15 cellular contexts compared by ENCODE assay signal in the genomic region with DNA sequence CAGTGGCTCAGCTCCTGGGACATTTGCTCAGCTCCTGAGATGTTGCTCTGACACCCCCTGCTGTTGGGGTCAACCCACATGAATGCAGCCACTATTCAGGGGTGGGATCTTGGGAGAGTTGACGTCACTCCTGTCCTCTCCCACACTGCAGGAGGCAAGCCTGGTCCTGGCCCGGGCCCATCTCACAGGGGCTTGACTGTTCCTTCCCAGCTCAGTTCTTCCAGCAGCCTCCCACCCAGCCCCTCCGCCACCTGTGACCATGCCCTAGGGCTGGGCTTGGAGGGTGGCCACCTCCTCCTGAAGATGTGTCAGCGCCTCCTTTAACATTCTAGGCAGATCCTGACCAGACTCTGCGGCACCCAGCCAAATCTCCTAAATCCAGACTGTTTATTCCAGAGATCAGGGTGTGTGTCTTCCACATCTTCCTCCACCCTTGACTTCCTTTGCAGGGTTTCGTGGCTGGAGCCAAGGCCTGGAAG. TPM values are rescaled to one million over a fixed set of nuclear protein-coding genes. Genes with fewer than 3 reads are reported as not detected.
A peak's percentile ranks its signal among the peaks of the same experiment; 100 is the strongest.
DNase-seq lines count a peak whose midpoint lies in the region; ATAC-seq and FAIRE-seq lines count a peak whose summit lies in the region.
"Had no signal": no experiment of that assay in that cellular context is flagged by ENCODE, and none has a peak within 500 bp of the region (broad histone marks: within the 10 kb centered on the region; RNA-seq: fewer than 3 reads in every experiment).

No MANE protein-coding gene starts in this region.

- H2AK5ac ChIP-seq in mesendoderm (ENCODE audit: low read length), result no peak overlapping the region

- H3K36me3 ChIP-seq in mesendoderm (ENCODE audit: control insufficient read depth, insufficient read depth, low read length) (no peaks in the 10 kb centered on the region), small intestine (ENCODE audit: control insufficient read depth in 2 of 2, insufficient read depth in 2 of 2, low read length in 2 of 2) (no peaks in the 10 kb centered on the region)
- H3K36me3 ChIP-seq: HAP-1, suprapubic skin had no signal

- H3K27me3 ChIP-seq in mesendoderm (ENCODE audit: insufficient read depth, low read length, poor library complexity) (no peaks in the 10 kb centered on the region), small intestine (ENCODE audit: control insufficient read depth in 2 of 2, insufficient read depth in 2 of 2, low read length in 2 of 2) (peaks cover 0 to 2% of the 10 kb centered on the region in 2 donors)

- no peak overlapping the region for H3K9ac ChIP-seq in mesendoderm (ENCODE audit: low read length)

- H3K79me1 ChIP-seq in mesendoderm (ENCODE audit: low read length), result no peaks in the 10 kb centered on the region

- no peaks in the 10 kb centered on the region for H3K4me1 ChIP-seq in mesendoderm (ENCODE audit: control insufficient read depth, low read depth, low read length)
- no peaks in the 10 kb centered on the region for H3K4me1 ChIP-seq in small intestine (ENCODE audit: control insufficient read depth in 2 of 2, insufficient read depth in 1 of 2, low read depth in 1 of 2, low read length in 1 of 2)

- no peak for ATAC-seq in HG03469 (IDR thresholded peaks at IDR 0.05; ENCODE audit: unreplicated experiment)
- ATAC-seq: SK-N-SH treated with all-trans-retinoic acid at 6 μM for 48 hours had no signal

- H3K4ac ChIP-seq in mesendoderm (ENCODE audit: low read depth, low read length), result no peak overlapping the region

- peak; percentile 48 for DNase-seq in A172 (ENCODE audit: low spot score)
- DNase-seq in LHCN-M2 (ENCODE audit: low read depth), result peak; percentile 11
- DNase-seq in mesendoderm, result peak; percentile 23
- no peak for DNase-seq in activated naive CD4-positive, alpha-beta T cell (lab: John Stamatoyannopoulos, UW)
- DNase-seq in small intestine, result no peak
- no peak for DNase-seq in G401 (ENCODE audit: low spot score)
- DNase-seq: hypothalamus, NCI-H1048 had no signal

- no peak overlapping the region for H3K27ac ChIP-seq in mesendoderm (ENCODE audit: low read depth, low read length)
- H3K27ac ChIP-seq in small intestine (ENCODE audit: low read depth in 1 of 2, low read length in 1 of 2), result no peak overlapping the region
- H3K27ac ChIP-seq: suprapubic skin had no signal

- in situ Hi-C loops in G401 (cut with HindIII; ENCODE audit: low sequenced_read_pairs), result no loop called here

- H3K56ac ChIP-seq in mesendoderm (ENCODE audit: low read length), result no peak overlapping the region

- H3K23ac ChIP-seq in mesendoderm (ENCODE audit: low read length), result no peak overlapping the region

- H3K18ac ChIP-seq in mesendoderm (ENCODE audit: low read length), result no peak overlapping the region

- FAIRE-seq in endometrium (lab: Jason Lieb, UNC), result peak; percentile 68
- no peak for FAIRE-seq in small intestine (lab: Jason Lieb, UNC)

- no peak overlapping the region for H2BK5ac ChIP-seq in mesendoderm (ENCODE audit: low read length)

- H3K4me3 ChIP-seq in mesendoderm (ENCODE audit: low read length) (no peak overlapping the region), small intestine (ENCODE audit: low read depth in 1 of 2, low read length in 2 of 2) (no peak overlapping the region)
- H3K4me3 ChIP-seq: HAP-1, suprapubic skin had no signal

- H4K5ac ChIP-seq in mesendoderm (ENCODE audit: low read length), result no peak overlapping the region

- no peak overlapping the region for H3K4me2 ChIP-seq in mesendoderm (ENCODE audit: low read length)

- H4K8ac ChIP-seq in mesendoderm (ENCODE audit: low read depth, low read length), result no peak overlapping the region

- WGBS in mesendoderm (ENCODE audit: extremely low coverage, insufficient coverage, low lambda C conversion rate), result no CpG with 5 or more reads among the region's 6 CpGs
- 67 to 84% (median 70%) methylated on average over 6 of the region's 6 CpGs for WGBS in small intestine, 3 donors

- H2BK15ac ChIP-seq in mesendoderm (replicated peaks; ENCODE audit: low read depth), result no peak overlapping the region

- H3K9me3 ChIP-seq in small intestine (ENCODE audit: control insufficient read depth, low read depth), result no peaks in the 10 kb centered on the region
- H3K9me3 ChIP-seq: HAP-1, suprapubic skin had no signal

- no peaks in the 10 kb centered on the region for H3K79me2 ChIP-seq in mesendoderm (ENCODE audit: control insufficient read depth, insufficient read depth, low read length)

- H2BK120ac ChIP-seq in mesendoderm (ENCODE audit: low read depth, low read length), result no peak overlapping the region

RNA-seq across cellular contexts. Expression of a gene that starts 19.1 kb away (rescaled TPM):
- not detected in 2 replicates for total RNA-seq in A172 (2014; rRNA removed; shearing (Covaris generic))
- not detected in 2 replicates for total RNA-seq in LHCN-M2 (2014; rRNA removed)
- polyA plus RNA-seq in LHCN-M2 (2012), result not detected
- polyA plus RNA-seq in mesendoderm (2013, experiment 1 of 2), result not detected
- 0.03 TPM for polyA plus RNA-seq in mesendoderm (2013, experiment 2 of 2)
- not detected for polyA plus RNA-seq in small intestine
- not detected in 2 replicates for total RNA-seq in G401 (2014; rRNA removed; shearing (Covaris generic))
- total RNA-seq: A673, lower leg skin, suprapubic skin had no signal

Comparison
In these comparisons a context has a peak if more than half of its experiments do, and no peak if none do; other contexts are left out.
1. DNase-seq: peak in A172 (single experiment), LHCN-M2 (single experiment) and mesendoderm (single experiment); none in activated naive CD4-positive, alpha-beta T cell (0 of 4), small intestine (single experiment) and G401 (single experiment).